ENCODE assay signal across 8 cellular contexts in genomic region chr19:11587302-11587972, GRCh38. TPM values are rescaled to one million over a fixed set of nuclear protein-coding genes. Genes with fewer than 3 reads are reported as not detected.
DNase-seq lines count a peak whose midpoint lies in the region; ATAC-seq, FAIRE-seq and TF ChIP-seq lines count a peak whose summit lies in the region.

No MANE protein-coding gene starts in this region.

- H3K79me2 ChIP-seq in MM.1S (ENCODE audit: low read length) = no peaks in the 10 kb centered on the region

- no peak for FAIRE-seq in frontal cortex (lab: Jason Lieb, UNC)
- FAIRE-seq in pancreas (lab: Jason Lieb, UNC) = no peak

- TF ChIP-seq CTCF in MM.1S (IDR thresholded peaks at IDR 0.05; ENCODE audit: low read length) = peak; percentile 83
- peak; percentile 47 to 78 (median 76) for TF ChIP-seq CTCF in pancreas (IDR thresholded peaks at IDR 0.05)
- peak; percentile 86 for TF ChIP-seq CTCF in thoracic aorta (IDR thresholded peaks at IDR 0.05)

- H3K27ac ChIP-seq in MM.1S (ENCODE audit: low read length) (no peak overlapping the region), pancreas (no peak overlapping the region), thoracic aorta (no peak overlapping the region)

- H3K4me3 ChIP-seq in MM.1S (ENCODE audit: low read length) = peak overlapping the region; percentile 7; the same call in 1 of the 2 replicates
- no peak overlapping the region for H3K4me3 ChIP-seq in pancreas
- no peak overlapping the region for H3K4me3 ChIP-seq in thoracic aorta

- no peaks in the 10 kb centered on the region for H3K9me3 ChIP-seq in MM.1S (replicated peaks; ENCODE audit: insufficient read depth, low read length)
- no peaks in the 10 kb centered on the region for H3K9me3 ChIP-seq in pancreas
- no peaks in the 10 kb centered on the region for H3K9me3 ChIP-seq in thoracic aorta

- WGBS in pancreas, 2 donors = 2 to 6% methylated on average over 7 of the region's 7 CpGs

- no peaks in the 10 kb centered on the region for H4K20me1 ChIP-seq in MM.1S (ENCODE audit: insufficient read depth, low read length)

- no peaks in the 10 kb centered on the region for H3K9me2 ChIP-seq in MM.1S (replicated peaks; ENCODE audit: insufficient read depth, low read length)

- no peaks in the 10 kb centered on the region for H3F3A ChIP-seq in MM.1S (ENCODE audit: insufficient read depth, low read length)

- H3K4me1 ChIP-seq in MM.1S (ENCODE audit: low read length) = no peaks in the 10 kb centered on the region
- H3K4me1 ChIP-seq in pancreas = peaks cover 0 to under 1% (median 0%) of the 10 kb centered on the region in 3 donors
- no peaks in the 10 kb centered on the region for H3K4me1 ChIP-seq in thoracic aorta (ENCODE audit: control insufficient read depth in 1 of 2, low read depth in 2 of 2)

- H2AFZ ChIP-seq in MM.1S (ENCODE audit: low read length) = peak overlapping the region; percentile 28

- intact Hi-C loops in pancreas (cut with DNase I) = no loop called here

- H3K9ac ChIP-seq in MM.1S (ENCODE audit: low read length) = no peak overlapping the region

- DNase-seq in ELF-1 (ENCODE audit: low read depth, low spot score) (peak; percentile 95), MM.1S (peak; percentile 67), SHP77 treated with DMSO at 0.1 percent for 48 hours (lab: John Stamatoyannopoulos, UW) (peak; percentile 28), frontal cortex (ENCODE audit: low spot score in 2 of 2) (peak; percentile 64 to 82), pancreas (peak in 5 of 6 donors; percentile 52 to 85 (median 72)), thoracic aorta (ENCODE audit: low spot score) (peak; percentile 22)
- peak; percentile 59 for DNase-seq in activated effector memory CD4-positive, alpha-beta T cell treated with Interleukin-2 at 50 U/mL for 16 hours

- H3K36me3 ChIP-seq in MM.1S (replicated peaks; ENCODE audit: insufficient read depth, low read length) (no peaks in the 10 kb centered on the region), pancreas (no peaks in the 10 kb centered on the region), thoracic aorta (no peaks in the 10 kb centered on the region)

- ATAC-seq in pancreas (peak; percentile 84 to 99 (median 97)), thoracic aorta (ENCODE audit: insufficient number of reproducible peaks, low FRiP score, low read depth) (no peak), HG03354 (IDR thresholded peaks at IDR 0.05; ENCODE audit: poor library complexity, severe bottlenecking, unreplicated experiment) (no peak)

- peak overlapping the region; percentile 55 for H3K4me2 ChIP-seq in MM.1S (ENCODE audit: low read depth, low read length)

- H3K27me3 ChIP-seq in MM.1S (replicated peaks; ENCODE audit: insufficient read depth, low read length) = peaks cover 4% of the 10 kb centered on the region; the same call in 1 of the 2 replicates
- no peaks in the 10 kb centered on the region for H3K27me3 ChIP-seq in pancreas
- no peaks in the 10 kb centered on the region for H3K27me3 ChIP-seq in thoracic aorta (replicated peaks; ENCODE audit: insufficient read depth)

RNA-seq across cellular contexts. Expression of gene ZNF627, which starts 9.8 kb away (rescaled TPM):
- 106 TPM for total RNA-seq in frontal cortex
- total RNA-seq in pancreas = 1 to 10 TPM; 4.4 to 8.5 (median 6.0) TPM
- polyA plus RNA-seq in pancreas = 1 to 10 TPM; 4.6 to 6.4 TPM
- 10 to 100 TPM in 1 of 2 donors, 1 to 10 TPM in 1; 5.6 to 13.1 TPM for total RNA-seq in thoracic aorta

RNA-seq across cellular contexts. Expression of gene ACP5, which starts 10.0 kb away (rescaled TPM):
- total RNA-seq in frontal cortex (0.41 TPM), pancreas (10 to 100 TPM in 2 of 6 donors, 1 to 10 TPM in 4; 3.5 to 21.8 (median 7.0) TPM), thoracic aorta (10 to 100 TPM in 1 of 2 donors, 1 to 10 TPM in 1; 1.6 to 14.6 TPM)
- 10 to 100 TPM in 1 of 2 donors, 1 to 10 TPM in 1; 7.7 to 11.4 TPM for polyA plus RNA-seq in pancreas

RNA-seq across cellular contexts. Expression of gene ELOF1, which starts 28.4 kb away (rescaled TPM):
- 19.2 TPM for total RNA-seq in frontal cortex
- total RNA-seq in pancreas = 10 to 100 TPM; 25.0 to 38.9 (median 32.4) TPM
- 10 to 100 TPM; 52.0 to 63.4 TPM for polyA plus RNA-seq in pancreas
- 10 to 100 TPM; 24.3 to 36.6 TPM for total RNA-seq in thoracic aorta

RNA-seq across cellular contexts. Expression of gene CNN1, which starts 48.8 kb away (rescaled TPM):
- total RNA-seq in frontal cortex = 1.2 TPM
- 1 to 10 TPM in 4 of 6 donors, under 1 TPM in 2; 0.43 to 5.2 (median 1.8) TPM for total RNA-seq in pancreas
- polyA plus RNA-seq in pancreas = 10 to 100 TPM; 11.3 to 38.8 TPM
- 1,000 to 10,000 TPM in 1 of 2 donors, 100 to 1,000 TPM in 1; 703 to 1,224 TPM for total RNA-seq in thoracic aorta

RNA-seq across cellular contexts. Expression of gene ECSIT, which starts 58.5 kb away (rescaled TPM):
- 60.3 TPM for total RNA-seq in frontal cortex
- 10 to 100 TPM; 32.1 to 54.8 (median 36.9) TPM for total RNA-seq in pancreas
- polyA plus RNA-seq in pancreas = 10 to 100 TPM; 60.3 to 87.3 TPM
- 10 to 100 TPM; 40.4 to 44.1 TPM for total RNA-seq in thoracic aorta

Comparison
In these comparisons a context has a peak if more than half of its experiments do, and no peak if none do; other contexts are left out.
1. DNase-seq: peak in every context shown above with its lines; median percentile 95 in ELF-1; 73 in frontal cortex; 72 in pancreas; 67 in MM.1S; 59 in activated effector memory CD4-positive, alpha-beta T cell treated with Interleukin-2 at 50 U/mL for 16 hours; 28 in SHP77 treated with DMSO at 0.1 percent for 48 hours; 22 in thoracic aorta.
2. ATAC-seq: peak in pancreas (4 of 4); none in thoracic aorta (single experiment) and HG03354 (single experiment).
3. Peak in every context shown above with its lines, with median percentiles within 50 percentile points of each other: CTCF ChIP-seq.